ENCODE assay signal across 14 cellular contexts in the genomic region with DNA sequence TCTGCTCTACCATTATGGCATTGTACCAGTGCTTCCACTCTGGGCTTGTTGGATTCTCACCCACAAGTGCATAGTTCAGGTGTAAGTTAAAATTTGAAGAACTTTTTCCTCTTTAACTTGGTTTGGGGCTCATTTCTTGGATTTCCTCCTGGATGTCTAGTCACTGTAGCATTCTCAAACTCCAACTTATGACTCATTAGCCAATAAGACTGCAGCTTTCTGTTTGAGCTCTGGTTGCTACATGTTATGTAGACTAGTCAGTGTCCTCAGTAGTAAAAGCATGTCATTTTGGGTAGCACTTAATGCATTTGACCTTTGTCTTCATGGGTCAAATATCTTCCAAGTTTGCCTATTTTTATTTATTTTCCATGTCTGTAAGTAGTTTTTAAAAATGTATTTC.
A peak's percentile ranks its signal among the peaks of the same experiment; 100 is the strongest.
DNase-seq lines count a peak whose midpoint lies in the region; ATAC-seq and TF ChIP-seq lines count a peak whose summit lies in the region.
"Had no signal": no experiment of that assay in that cellular context is flagged by ENCODE, and none has a peak within 500 bp of the region (broad histone marks: within the 10 kb centered on the region; RNA-seq: fewer than 3 reads in every experiment).

No MANE protein-coding gene starts in this region.

- peaks cover 0 to 34% (median 15%) of the 10 kb centered on the region in 8 donors for H3K9me3 ChIP-seq in spleen

- ATAC-seq in activated naive CD8-positive, alpha-beta T cell treated with anti-CD3 and anti-CD28 coated beads, Interleukin-2, amount 50 U/mL, for 24 hours: no peak
- ATAC-seq: SK-N-SH treated with all-trans-retinoic acid at 6 μM for 48 hours had no signal

- H3K36me3 ChIP-seq in spleen: no peaks in the 10 kb centered on the region

- no peaks in the 10 kb centered on the region for H3K4me1 Mint-ChIP-seq in activated naive CD8-positive, alpha-beta T cell treated with anti-CD3 and anti-CD28 coated beads, Interleukin-2, amount 50 U/mL, for 24 hours
- H3K4me1 Mint-ChIP-seq: CD4-positive, alpha-beta memory T cell had no signal

- no peak overlapping the region for H3K4me3 Mint-ChIP-seq in activated naive CD8-positive, alpha-beta T cell treated with anti-CD3 and anti-CD28 coated beads, Interleukin-2, amount 50 U/mL, for 24 hours
- H3K4me3 Mint-ChIP-seq: CD4-positive, alpha-beta memory T cell had no signal

- no peak overlapping the region for H3K27ac ChIP-seq in spleen
- H3K27ac ChIP-seq: HL-60, parathyroid adenoma had no signal

- no peak for TF ChIP-seq CTCF in spleen (IDR thresholded peaks at IDR 0.05 in 8 of 11, conservative IDR thresholded peaks at IDR 0.05 in 3 of 11)

- peaks cover 2% of the 10 kb centered on the region for H3K36me3 Mint-ChIP-seq in activated naive CD8-positive, alpha-beta T cell treated with anti-CD3 and anti-CD28 coated beads, Interleukin-2, amount 50 U/mL, for 24 hours (ENCODE audit: low read depth)
- H3K36me3 Mint-ChIP-seq: CD4-positive, alpha-beta memory T cell had no signal

- no peak for TF ChIP-seq POLR2A in spleen (IDR thresholded peaks at IDR 0.05)

- H3K4me1 ChIP-seq in spleen: no peaks in the 10 kb centered on the region
- H3K4me1 ChIP-seq: parathyroid adenoma had no signal

- no peak overlapping the region for H3K27ac Mint-ChIP-seq in activated naive CD8-positive, alpha-beta T cell treated with anti-CD3 and anti-CD28 coated beads, Interleukin-2, amount 50 U/mL, for 24 hours
- H3K27ac Mint-ChIP-seq: CD4-positive, alpha-beta memory T cell had no signal

- no peak overlapping the region for H3K4me3 ChIP-seq in spleen

- intact Hi-C loops in head of caudate nucleus (cut with DNase I): no loop called here
- intact Hi-C loops in spleen (cut with DNase I; ENCODE audit: low total_unique reads): no loop called here

- H3K27me3 Mint-ChIP-seq in activated naive CD8-positive, alpha-beta T cell treated with anti-CD3 and anti-CD28 coated beads, Interleukin-2, amount 50 U/mL, for 24 hours: no peaks in the 10 kb centered on the region
- H3K27me3 Mint-ChIP-seq: CD4-positive, alpha-beta memory T cell had no signal

- H3K27me3 ChIP-seq in spleen (replicated peaks in 1 of 7): no peaks in the 10 kb centered on the region

- peak; percentile 88 for DNase-seq in HCEC 1CT
- DNase-seq in astrocyte of the hippocampus (ENCODE audit: low read depth, low spot score): peak; percentile 48
- peak; percentile 13 for DNase-seq in fibroblast of the conjunctiva (ENCODE audit: low read depth)
- peak; percentile 69 for DNase-seq in stromal cell of bone marrow (ENCODE audit: low read depth)
- no peak for DNase-seq in head of caudate nucleus
- no peak for DNase-seq in activated naive CD8-positive, alpha-beta T cell treated with anti-CD3 and anti-CD28 coated beads, Interleukin-2, amount 50 U/mL, for 24 hours
- DNase-seq in spleen: no peak
- DNase-seq: activated CD4-positive, alpha-beta T cell treated with anti-CD3 and anti-CD28 coated beads, Interleukin-2, amount 50 U/mL, for 4 hours; CD4-positive, alpha-beta memory T cell; effector CD8-positive, alpha-beta T cell; Kasumi-1 had no signal

- peaks cover 24% of the 10 kb centered on the region for H3K9me3 Mint-ChIP-seq in activated naive CD8-positive, alpha-beta T cell treated with anti-CD3 and anti-CD28 coated beads, Interleukin-2, amount 50 U/mL, for 24 hours

Comparison
In these comparisons a context has a peak if more than half of its experiments do, and no peak if none do; other contexts are left out.
1. DNase-seq: peak in HCEC 1CT (single experiment), astrocyte of the hippocampus (single experiment), fibroblast of the conjunctiva (single experiment) and stromal cell of bone marrow (single experiment); none in head of caudate nucleus (0 of 42), activated naive CD8-positive, alpha-beta T cell treated with anti-CD3 and anti-CD28 coated beads, Interleukin-2, amount 50 U/mL, for 24 hours (single experiment) and spleen (single experiment).